25 cellular contexts compared by ENCODE assay signal in the genomic region with DNA sequence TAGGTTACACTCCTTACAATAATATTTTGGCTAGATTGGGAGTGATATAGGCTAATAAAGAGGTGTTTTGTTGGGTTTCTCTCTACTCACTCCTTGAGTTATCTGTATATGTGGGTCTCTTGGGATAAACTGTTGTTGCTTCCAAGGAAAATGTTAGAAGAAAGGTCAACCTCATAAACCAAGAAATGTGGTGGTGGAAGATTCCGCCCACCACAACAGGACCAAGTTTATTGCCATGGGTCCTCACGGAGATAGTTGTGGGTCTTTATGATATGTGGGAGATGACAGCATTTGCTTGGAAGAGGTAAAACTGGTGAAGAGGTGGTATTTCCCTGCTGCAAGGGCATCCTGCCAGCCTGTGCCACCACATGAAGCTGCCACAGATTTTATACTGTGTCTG.
"Had no signal": no experiment of that assay in that cellular context is flagged by ENCODE, and none has a peak within 500 bp of the region (broad histone marks: within the 10 kb centered on the region; RNA-seq: fewer than 3 reads in every experiment).

No MANE protein-coding gene starts in this region.

- H3K36me3 ChIP-seq: neutrophil, pancreas, prostate gland, right atrium auricular region, right lobe of liver, sigmoid colon, stomach, thoracic aorta, thyroid gland, tibial nerve, upper lobe of left lung, vagina had no signal

- H3K9me3 ChIP-seq: neutrophil, pancreas, prostate gland, right atrium auricular region, right lobe of liver, sigmoid colon, stomach, thoracic aorta, thyroid gland, tibial nerve, upper lobe of left lung, vagina had no signal

- DNase-seq: nephron progenitor cell; nucleus accumbens; pancreas; retina; right lobe of liver; sigmoid colon; small intestine; stimulated activated CD4-positive, alpha-beta T cell treated with anti-CD3 and anti-CD28 coated beads, Interleukin-15, amount 100 ng/mL, for 24 hours; stimulated activated CD4-positive, alpha-beta T cell treated with anti-CD3 and anti-CD28 coated beads, Interleukin-2, amount 100 ng/mL, for 24 hours; stimulated activated CD4-positive, alpha-beta T cell treated with anti-CD3 and anti-CD28 coated beads, Interleukin-2, amount 100 ng/mL, for 48 hours; stimulated activated CD4-positive, alpha-beta T cell treated with anti-CD3 and anti-CD28 coated beads, Interleukin-4, amount 100 ng/mL, for 24 hours; stimulated activated naive B cell treated with anti-CD40 and anti-IgM and Interleukin-4, amounts not matched to agents 10 μg/mL and 1 μg/mL and 100 μg/mL, for 72 hours; stimulated activated naive CD4-positive, alpha-beta T cell treated with Interleukin-2 at 50 U/mL for 16 hours; stomach; thyroid gland; trophoblast cell; upper lobe of left lung had no signal

- H3K4me3 ChIP-seq: pancreas, prostate gland, right atrium auricular region, right lobe of liver, sigmoid colon, stomach, thoracic aorta, thyroid gland, tibial nerve, upper lobe of left lung, vagina had no signal

- ATAC-seq: natural killer cell treated with Interleukin-12 subunit alpha and Interleukin-12 subunit beta and Interleukin-15 and Interleukin-18, amount 100 ng/mL, for 72 hours; pancreas; right lobe of liver; stimulated activated effector memory CD8-positive, alpha-beta T cell treated with anti-CD3 and anti-CD28 coated beads, Interleukin-12 subunit alpha, Interleukin-12 subunit beta, amount 100 ng/mL, for 72 hours; stimulated activated naive B cell treated with anti-CD40 and anti-IgM and Interleukin-4, amounts not matched to agents 10 μg/mL and 1 μg/mL and 100 μg/mL, for 72 hours had no signal

- H3K4me1 ChIP-seq: pancreas, prostate gland, right lobe of liver, stomach, thyroid gland, tibial nerve, upper lobe of left lung, vagina had no signal

- H3K27me3 ChIP-seq: neutrophil, pancreas, right atrium auricular region, right lobe of liver, sigmoid colon, stomach, thyroid gland, tibial nerve, upper lobe of left lung, vagina had no signal

- H3K27ac ChIP-seq: neutrophil, pancreas, prostate gland, right atrium auricular region, right lobe of liver, sigmoid colon, stomach, thoracic aorta, thyroid gland, tibial nerve, upper lobe of left lung, vagina had no signal
